In genomic region chr5:122915717-122916399, GRCh38 we compare ENCODE assay signal across 11 cellular contexts.
A peak's percentile ranks its signal among the peaks of the same experiment; 100 is the strongest.
DNase-seq lines count a peak whose midpoint lies in the region; ATAC-seq and TF ChIP-seq lines count a peak whose summit lies in the region.
"Had no signal": no experiment of that assay in that cellular context is flagged by ENCODE, and none has a peak within 500 bp of the region (broad histone marks: within the 10 kb centered on the region; RNA-seq: fewer than 3 reads in every experiment).

No MANE protein-coding gene starts in this region.

- H3K79me2 ChIP-seq in hepatocyte, result peaks cover 25% of the 10 kb centered on the region

- ATAC-seq in GM19467 (IDR thresholded peaks at IDR 0.05; ENCODE audit: unreplicated experiment) (peak; percentile 89), HG03095 (IDR thresholded peaks at IDR 0.05; ENCODE audit: unreplicated experiment) (peak; percentile 74), omental fat pad (ENCODE audit: low FRiP score) (no peak)

- H3K36me3 ChIP-seq in hepatocyte (replicated peaks; ENCODE audit: insufficient read depth, low read depth), result no peaks in the 10 kb centered on the region
- H3K36me3 ChIP-seq in sigmoid colon, result no peaks in the 10 kb centered on the region
- H3K36me3 ChIP-seq: SJSA1 had no signal

- no peaks in the 10 kb centered on the region for H4K20me1 ChIP-seq in hepatocyte (ENCODE audit: insufficient read depth, poor library complexity, severe bottlenecking)

- DNase-seq in GM12865 (ENCODE audit: low read depth) (peak; percentile 24), hepatocyte (ENCODE audit: low spot score) (no peak), sigmoid colon (no peak), D341Med (ENCODE audit: low spot score) (no peak), omental fat pad (ENCODE audit: low spot score) (no peak)
- DNase-seq in activated CD4-positive, alpha-beta T cell treated with anti-CD3 and anti-CD28 coated beads for 4 hours, result no peak
- DNase-seq: activated naive CD4-positive, alpha-beta T cell treated with anti-CD3 and anti-CD28 coated beads, Interleukin-2, amount 50 U/mL, for 16 hours; occipital lobe had no signal

- no peak overlapping the region for H3K4me3 ChIP-seq in GM12865 (ENCODE audit: low read depth, low read length)
- H3K4me3 ChIP-seq in hepatocyte, result no peak overlapping the region
- no peak overlapping the region for H3K4me3 ChIP-seq in sigmoid colon
- H3K4me3 ChIP-seq: SJSA1 had no signal

- TF ChIP-seq POLR2A in sigmoid colon (IDR thresholded peaks at IDR 0.05), result no peak

- H3K9me3 ChIP-seq in hepatocyte (ENCODE audit: low read depth) (no peaks in the 10 kb centered on the region), sigmoid colon (no peaks in the 10 kb centered on the region)
- H3K9me3 ChIP-seq: SJSA1 had no signal

- 53% methylated on average over 4 of the region's 4 CpGs for WGBS in hepatocyte (ENCODE audit: low lambda C conversion rate, missing lambda C conversion rate)
- 80 to 84% methylated on average over 4 of the region's 4 CpGs for WGBS in sigmoid colon, 2 donors

- H3K27ac ChIP-seq in hepatocyte (peak overlapping the region; percentile 66), sigmoid colon (peak overlapping the region in 2 of 4 donors; percentile 40 to 50)
- H3K27ac ChIP-seq: SJSA1 had no signal

- H3K4me1 ChIP-seq in hepatocyte (ENCODE audit: insufficient read depth) (peaks cover 4% of the 10 kb centered on the region), sigmoid colon (peaks cover 0 to 21% (median 14%) of the 10 kb centered on the region in 4 donors)
- H3K4me1 ChIP-seq: SJSA1 had no signal

- no peak for TF ChIP-seq EP300 in sigmoid colon (IDR thresholded peaks at IDR 0.05)

- peak overlapping the region; percentile 18 for H3K4me2 ChIP-seq in hepatocyte

- no peak overlapping the region for H2AFZ ChIP-seq in hepatocyte

- TF ChIP-seq CTCF in GM12865 (IDR thresholded peaks at IDR 0.05; ENCODE audit: insufficient read depth, low read depth, low read length, missing control alignments) (no peak), hepatocyte (IDR thresholded peaks at IDR 0.05; ENCODE audit: poor library complexity) (no peak), sigmoid colon (IDR thresholded peaks at IDR 0.05) (no peak), omental fat pad (IDR thresholded peaks at IDR 0.05) (no peak)

- intact Hi-C loops in sigmoid colon (cut with DNase I), result no loop called here

- no peaks in the 10 kb centered on the region for H3K9me2 ChIP-seq in hepatocyte (replicated peaks; ENCODE audit: insufficient read depth)

- H3K27me3 ChIP-seq in hepatocyte (no peaks in the 10 kb centered on the region), sigmoid colon (no peaks in the 10 kb centered on the region)
- H3K27me3 ChIP-seq: SJSA1 had no signal
